In the genomic region with DNA sequence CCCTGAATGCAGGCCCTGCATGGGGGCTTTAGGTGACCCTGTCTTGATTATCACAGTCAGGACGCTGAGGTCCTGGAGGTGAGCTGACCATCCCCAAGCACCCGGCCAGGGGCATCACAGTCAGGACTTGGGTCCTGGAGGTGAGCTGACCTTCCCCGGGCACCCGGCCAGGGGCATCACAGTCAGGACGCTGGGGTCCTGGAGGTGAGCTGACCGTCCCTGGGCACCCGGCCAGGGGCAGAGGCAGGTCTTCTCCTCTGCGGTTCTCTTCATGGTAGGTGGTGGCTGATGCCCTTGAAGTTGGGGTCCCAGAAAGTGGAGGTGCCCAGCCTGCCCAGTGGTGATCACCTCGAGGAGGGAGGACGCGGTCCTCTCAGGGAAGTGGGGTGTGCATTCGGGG, we compare ENCODE assay signal across 17 cellular contexts. TPM values are rescaled to one million over a fixed set of nuclear protein-coding genes. Genes with fewer than 3 reads are reported as not detected.
DNase-seq lines count a peak whose midpoint lies in the region; ATAC-seq and TF ChIP-seq lines count a peak whose summit lies in the region.
"Had no signal": no experiment of that assay in that cellular context is flagged by ENCODE, and none has a peak within 500 bp of the region (broad histone marks: within the 10 kb centered on the region; RNA-seq: fewer than 3 reads in every experiment).

No MANE protein-coding gene starts in this region.

- H2AFZ ChIP-seq in neuronal stem cell (ENCODE audit: low read length) = no peak overlapping the region

- peaks cover 6% of the 10 kb centered on the region for H3K36me3 Mint-ChIP-seq in brain

- H3K9ac ChIP-seq in BLaER1 treated with 17β-estradiol and CSF1 and Interleukin-3, amounts not matched to agents 10 nM and 100 nM = peak overlapping the region in 2 of 11 experiments; percentile 33 to 56; a peak in 2 of 22 replicates
- H3K9ac ChIP-seq in NT2/D1 (ENCODE audit: insufficient read length, low read depth) = peak overlapping the region; percentile 33
- peak overlapping the region; percentile 63 for H3K9ac ChIP-seq in neuronal stem cell (ENCODE audit: low read depth, low read length, poor library complexity)

- no CpG with 5 or more reads among the region's 12 CpGs for WGBS in neuronal stem cell (ENCODE audit: extremely low coverage in 2 of 2, insufficient read length in 2 of 2, insufficient replicate concordance in 1 of 2), 2 donors

- H2BK120ac ChIP-seq in neuronal stem cell (ENCODE audit: low read depth, low read length) = peak overlapping the region; percentile 29

- peaks cover 13% of the 10 kb centered on the region for H3K27me3 Mint-ChIP-seq in brain
- H3K27me3 Mint-ChIP-seq: B cell; CD4-positive, alpha-beta memory T cell had no signal

- H3K4me1 Mint-ChIP-seq in brain = no peaks in the 10 kb centered on the region

- H3K27ac Mint-ChIP-seq in brain = peak overlapping the region in 2 of 5 experiments; percentile 89 to 95
- H3K27ac Mint-ChIP-seq: B cell, H9 had no signal

- peaks cover 0 to 6% (median 0%) of the 10 kb centered on the region in 5 experiments for H3K9me3 Mint-ChIP-seq in brain
- H3K9me3 Mint-ChIP-seq: CD14-positive monocyte; CD4-positive, alpha-beta memory T cell had no signal

- H4K20me1 ChIP-seq in BLaER1 treated with 17β-estradiol and CSF1 and Interleukin-3, amounts not matched to agents 10 nM and 100 nM = peaks cover 75 to 99% (median 94%) of the 10 kb centered on the region in 11 experiments

- TF ChIP-seq CTCF in brain (conservative IDR thresholded peaks at IDR 0.05) = no peak

- peak overlapping the region; percentile 61 for H3K14ac ChIP-seq in neuronal stem cell (ENCODE audit: low read length)

- peak overlapping the region in 1 of 11 experiments; percentile 9; a peak in 1 of 22 replicates for H3K27ac ChIP-seq in BLaER1 treated with 17β-estradiol and CSF1 and Interleukin-3, amounts not matched to agents 10 nM and 100 nM
- H3K27ac ChIP-seq in neuronal stem cell (replicated peaks; ENCODE audit: low read length) = no peak overlapping the region

- peaks cover 4% of the 10 kb centered on the region for H3K79me1 ChIP-seq in neuronal stem cell (ENCODE audit: low read depth, low read length)

- H2BK12ac ChIP-seq in neuronal stem cell (ENCODE audit: low read length) = peak overlapping the region; percentile 96

- peak overlapping the region; percentile 92 for H3K18ac ChIP-seq in neuronal stem cell (ENCODE audit: low read length)

- peak overlapping the region; percentile 26 for H2BK15ac ChIP-seq in neuronal stem cell (ENCODE audit: low read length)

- H3K27me3 ChIP-seq in BLaER1 treated with 17β-estradiol and CSF1 and Interleukin-3, amounts not matched to agents 10 nM and 100 nM = peaks cover 0 to 53% (median 0%) of the 10 kb centered on the region in 11 experiments; a peak in 8 of 22 replicates
- peaks cover 17% of the 10 kb centered on the region for H3K27me3 ChIP-seq in NT2/D1 (ENCODE audit: insufficient read depth, insufficient read length)
- peaks cover 0 to 18% (median 0%) of the 10 kb centered on the region in 3 experiments for H3K27me3 ChIP-seq in neuronal stem cell (ENCODE audit: control insufficient read depth in 3 of 3, insufficient read depth in 3 of 3, low read depth in 1 of 3, low read length in 3 of 3)

- H3K4me3 Mint-ChIP-seq in brain = peak overlapping the region in 3 of 5 experiments; percentile 46 to 89 (median 82)
- H3K4me3 Mint-ChIP-seq: B cell; CD14-positive monocyte; CD4-positive, alpha-beta memory T cell; H9 had no signal

- H3K23ac ChIP-seq in neuronal stem cell (ENCODE audit: low read depth, low read length, poor library complexity) = no peak overlapping the region

- H3K9me3 ChIP-seq in BLaER1 treated with 17β-estradiol and CSF1 and Interleukin-3, amounts not matched to agents 10 nM and 100 nM (replicated peaks in 1 of 11) = no peaks in the 10 kb centered on the region
- no peaks in the 10 kb centered on the region for H3K9me3 ChIP-seq in NT2/D1 (ENCODE audit: insufficient read depth, low read length)
- H3K9me3 ChIP-seq in neuronal stem cell (replicated peaks in 1 of 2; ENCODE audit: control insufficient read depth in 2 of 2, insufficient read depth in 1 of 2, low read depth in 1 of 2, low read length in 2 of 2) = peaks cover 4 to 7% of the 10 kb centered on the region in 2 donors

- no peak overlapping the region for H4K8ac ChIP-seq in neuronal stem cell (ENCODE audit: low read depth, low read length)

- peaks cover 0 to 5% (median 0%) of the 10 kb centered on the region in 11 experiments; a peak in 1 of 22 replicates for H3K36me3 ChIP-seq in BLaER1 treated with 17β-estradiol and CSF1 and Interleukin-3, amounts not matched to agents 10 nM and 100 nM
- peaks cover 13% of the 10 kb centered on the region for H3K36me3 ChIP-seq in NT2/D1 (ENCODE audit: insufficient read depth, insufficient read length, low read length)
- H3K36me3 ChIP-seq in neuronal stem cell (replicated peaks in 1 of 2; ENCODE audit: control insufficient read depth in 2 of 2, insufficient read depth in 2 of 2, low read length in 2 of 2) = peaks cover 0 to 3% of the 10 kb centered on the region in 2 donors

- H3K4me1 ChIP-seq in BLaER1 treated with 17β-estradiol and CSF1 and Interleukin-3, amounts not matched to agents 10 nM and 100 nM = peaks cover 51 to 100% (median 100%) of the 10 kb centered on the region in 10 experiments
- H3K4me1 ChIP-seq in NT2/D1 (ENCODE audit: insufficient read depth, insufficient read length) = peaks cover 68% of the 10 kb centered on the region
- peaks cover 46 to 82% of the 10 kb centered on the region in 2 donors for H3K4me1 ChIP-seq in neuronal stem cell (ENCODE audit: control insufficient read depth in 2 of 2, insufficient read depth in 1 of 2, low read depth in 1 of 2, low read length in 2 of 2)

- H4K91ac ChIP-seq in neuronal stem cell (ENCODE audit: low read depth, low read length, poor library complexity) = peak overlapping the region; percentile 24

- peak overlapping the region in 9 of 11 experiments; percentile 33 to 99 (median 96); a peak in 17 of 22 replicates for H3K4me2 ChIP-seq in BLaER1 treated with 17β-estradiol and CSF1 and Interleukin-3, amounts not matched to agents 10 nM and 100 nM
- no peak overlapping the region for H3K4me2 ChIP-seq in neuronal stem cell (ENCODE audit: insufficient read depth, low read length, poor library complexity, severe bottlenecking)

- no peak for ATAC-seq in HG03460 (IDR thresholded peaks at IDR 0.05; ENCODE audit: unreplicated experiment)
- ATAC-seq: GM12878 had no signal

- H2BK5ac ChIP-seq in neuronal stem cell (ENCODE audit: low read length) = no peak overlapping the region

- no peak overlapping the region for H3K4ac ChIP-seq in neuronal stem cell (ENCODE audit: low read length)

- H3K4me3 ChIP-seq in BLaER1 treated with 17β-estradiol and CSF1 and Interleukin-3, amounts not matched to agents 10 nM and 100 nM = no peak overlapping the region
- no peak overlapping the region for H3K4me3 ChIP-seq in NT2/D1 (ENCODE audit: insufficient read length, low read depth)
- H3K4me3 ChIP-seq in neuronal stem cell (ENCODE audit: low read length in 2 of 2) = no peak overlapping the region
- H3K4me3 ChIP-seq: GM12878 had no signal

- no peak for DNase-seq in NT2/D1 (ENCODE audit: low read depth, low spot score)
- no peak for DNase-seq in neuronal stem cell (ENCODE audit: low spot score)
- no peak for DNase-seq in HUDEP-2 (lab: John Stamatoyannopoulos, UW; ENCODE audit: unreplicated experiment in 76 of 76)
- DNase-seq in NCI-H69 (lab: John Stamatoyannopoulos, UW) = no peak
- DNase-seq: Calu3, DMS53, DND-41, EL, GOT3, H9 had no signal

- peak overlapping the region; percentile 77 for H2AK5ac ChIP-seq in neuronal stem cell (ENCODE audit: low read depth, low read length)

RNA-seq across cellular contexts. Expression of gene GSE1, which starts 36.2 kb away (rescaled TPM):
- polyA plus RNA-seq in brain (ENCODE audit: insufficient read depth, low read depth, low replicate concordance) = 127 TPM
- 5.7 TPM for polyA plus RNA-seq in neuronal stem cell (2013, experiment 1 of 2)
- 6.2 TPM for polyA plus RNA-seq in neuronal stem cell (2013, experiment 2 of 2)
